In the genomic region with DNA sequence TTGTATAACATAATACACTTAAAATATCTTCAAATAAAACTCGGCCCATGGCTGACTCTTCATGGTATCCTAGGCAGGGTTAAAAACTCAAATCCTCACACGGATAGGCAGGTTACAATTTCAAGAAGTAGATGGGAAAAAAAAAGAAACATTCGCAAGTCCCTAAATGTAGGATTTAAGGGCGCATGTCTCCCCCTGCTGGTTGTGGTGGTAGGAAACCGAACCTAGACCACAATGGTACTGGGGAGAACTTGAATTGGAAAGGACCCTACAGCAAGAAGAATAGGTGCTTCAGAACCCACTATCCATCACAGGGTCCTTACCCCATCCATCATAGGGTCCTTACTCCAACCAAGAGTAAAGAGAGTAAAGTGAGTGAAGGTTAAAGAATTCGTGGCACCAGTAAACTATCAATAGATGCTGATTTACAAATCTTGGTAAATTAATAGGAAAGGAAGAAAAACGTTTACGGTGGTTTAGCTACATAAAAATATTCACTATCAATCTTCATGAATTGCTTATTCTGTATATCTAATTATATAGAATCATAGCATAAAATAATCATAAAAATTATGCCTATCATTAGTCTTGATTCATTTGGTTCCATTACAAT, we compare ENCODE assay signal across 8 cellular contexts. TPM values are rescaled to one million over a fixed set of nuclear protein-coding genes. Genes with fewer than 3 reads are reported as not detected.
DNase-seq lines count a peak whose midpoint lies in the region; ATAC-seq and TF ChIP-seq lines count a peak whose summit lies in the region.

No MANE protein-coding gene starts in this region.

- ATAC-seq in activated CD8-positive, alpha-beta T cell treated with anti-CD3 and anti-CD28 coated beads for 36 hours: no peak
- ATAC-seq in HG02884 (IDR thresholded peaks at IDR 0.05; ENCODE audit: unreplicated experiment): no peak

- peaks cover 6% of the 10 kb centered on the region for H3K36me3 Mint-ChIP-seq in activated CD8-positive, alpha-beta T cell treated with anti-CD3 and anti-CD28 coated beads for 36 hours (ENCODE audit: low read depth)

- no peak overlapping the region for H2BK15ac ChIP-seq in mesendoderm (replicated peaks; ENCODE audit: low read depth)

- H3K36me3 ChIP-seq in effector memory CD4-positive, alpha-beta T cell (ENCODE audit: control insufficient read depth, insufficient read depth, low read length): no peaks in the 10 kb centered on the region
- no peaks in the 10 kb centered on the region for H3K36me3 ChIP-seq in mesendoderm (ENCODE audit: control insufficient read depth, insufficient read depth, low read length)

- TF ChIP-seq CTCF in HFF-Myc (IDR thresholded peaks at IDR 0.05; ENCODE audit: low read depth, low read length, missing control alignments): peak; percentile 91
- peak; percentile 84 for TF ChIP-seq CTCF in activated CD8-positive, alpha-beta T cell treated with anti-CD3 and anti-CD28 coated beads for 36 hours (IDR thresholded peaks at IDR 0.05)

- H3K27me3 Mint-ChIP-seq in activated CD8-positive, alpha-beta T cell treated with anti-CD3 and anti-CD28 coated beads for 36 hours: no peaks in the 10 kb centered on the region

- POLR2A ChIA-PET in activated CD8-positive, alpha-beta T cell treated with anti-CD3 and anti-CD28 coated beads for 36 hours (lab: Charles Lee): interaction anchor here (0.7 kb wide), 1 partner anchor 21 kb away, joined by 3 read pairs; no protein-coding TSS in a partner anchor

- peaks cover 9% of the 10 kb centered on the region for H3K79me1 ChIP-seq in mesendoderm (ENCODE audit: low read length)

- H3K79me2 ChIP-seq in mesendoderm (ENCODE audit: control insufficient read depth, insufficient read depth, low read length): peaks cover 11% of the 10 kb centered on the region

- H3K27ac ChIP-seq in effector memory CD4-positive, alpha-beta T cell (ENCODE audit: insufficient read depth, low read length, poor library complexity, severe bottlenecking): no peak overlapping the region
- no peak overlapping the region for H3K27ac ChIP-seq in mesendoderm (ENCODE audit: low read depth, low read length)

- H2BK5ac ChIP-seq in mesendoderm (ENCODE audit: low read length): no peak overlapping the region

- 100% methylated on average over 1 of the region's 8 CpGs for WGBS in mesendoderm (ENCODE audit: extremely low coverage, insufficient coverage, low lambda C conversion rate)

- H3K27ac Mint-ChIP-seq in activated CD8-positive, alpha-beta T cell treated with anti-CD3 and anti-CD28 coated beads for 36 hours: no peak overlapping the region

- CTCF ChIA-PET in activated CD8-positive, alpha-beta T cell treated with anti-CD3 and anti-CD28 coated beads for 36 hours (lab: Charles Lee): interaction anchor here (0.6 to 11.1 kb wide), 27 partner anchors 11 to 373 kb away, joined by 3 to 111 read pairs (median 4); no protein-coding TSS in a partner anchor

- H2BK120ac ChIP-seq in mesendoderm (ENCODE audit: low read depth, low read length): no peak overlapping the region

- peaks cover 11% of the 10 kb centered on the region for H3K9me3 Mint-ChIP-seq in activated CD8-positive, alpha-beta T cell treated with anti-CD3 and anti-CD28 coated beads for 36 hours

- peaks cover 14% of the 10 kb centered on the region for H3K4me1 ChIP-seq in effector memory CD4-positive, alpha-beta T cell (ENCODE audit: control insufficient read depth, insufficient read depth, low read length, poor library complexity, severe bottlenecking)
- H3K4me1 ChIP-seq in mesendoderm (ENCODE audit: control insufficient read depth, low read depth, low read length): peaks cover 9% of the 10 kb centered on the region

- no peaks in the 10 kb centered on the region for H3K9me3 ChIP-seq in effector memory CD4-positive, alpha-beta T cell (ENCODE audit: control insufficient read depth, low read length)

- no peak overlapping the region for H3K56ac ChIP-seq in mesendoderm (ENCODE audit: low read length)

- intact Hi-C loops in activated CD8-positive, alpha-beta T cell treated with anti-CD3 and anti-CD28 coated beads for 36 hours (cut with micrococcal nuclease): no loop called here

- no peak overlapping the region for H3K23ac ChIP-seq in mesendoderm (ENCODE audit: low read length)

- no peak overlapping the region for H3K4ac ChIP-seq in mesendoderm (ENCODE audit: low read depth, low read length)

- no peak overlapping the region for H3K4me3 Mint-ChIP-seq in activated CD8-positive, alpha-beta T cell treated with anti-CD3 and anti-CD28 coated beads for 36 hours

- no peak overlapping the region for H3K9ac ChIP-seq in mesendoderm (ENCODE audit: low read length)

- peaks cover 30% of the 10 kb centered on the region for H3K4me1 Mint-ChIP-seq in activated CD8-positive, alpha-beta T cell treated with anti-CD3 and anti-CD28 coated beads for 36 hours (ENCODE audit: low read depth)

- no peak overlapping the region for H2AK5ac ChIP-seq in mesendoderm (ENCODE audit: low read length)

- no peak overlapping the region for H3K18ac ChIP-seq in mesendoderm (ENCODE audit: low read length)

- DNase-seq in Ammon's horn (ENCODE audit: low spot score) (peak; percentile 90), HFF-Myc (ENCODE audit: extremely low read depth, low read depth) (peak; percentile 61), NCI-H748 treated with DMSO at 0.1 percent for 48 hours (lab: John Stamatoyannopoulos, UW) (peak; percentile 82), mesendoderm (peak; percentile 93)
- peak; percentile 88 for DNase-seq in activated CD8-positive, alpha-beta T cell treated with anti-CD3 and anti-CD28 coated beads for 36 hours
- DNase-seq in effector memory CD4-positive, alpha-beta T cell: peak; percentile 42 to 63 (median 57)
- peak; percentile 47 to 56 for DNase-seq in stimulated activated CD8-positive, alpha-beta memory T cell treated with anti-CD3 and anti-CD28 coated beads, Interleukin-4, amount 100 ng/mL, for 1 hour (ENCODE audit: low read depth in 2 of 2, low spot score in 1 of 2)

- H4K8ac ChIP-seq in mesendoderm (ENCODE audit: low read depth, low read length): no peak overlapping the region

- no peak overlapping the region for H4K5ac ChIP-seq in mesendoderm (ENCODE audit: low read length)

- no peak overlapping the region for H3K4me2 ChIP-seq in mesendoderm (ENCODE audit: low read length)

- no peaks in the 10 kb centered on the region for H3K27me3 ChIP-seq in effector memory CD4-positive, alpha-beta T cell (replicated peaks; ENCODE audit: control insufficient read depth, insufficient read depth, low read length, poor library complexity, severe bottlenecking)
- H3K27me3 ChIP-seq in mesendoderm (ENCODE audit: insufficient read depth, low read length, poor library complexity): no peaks in the 10 kb centered on the region

- no peak overlapping the region for H3K4me3 ChIP-seq in HFF-Myc (replicated peaks; ENCODE audit: low read depth, low read length)
- no peak overlapping the region for H3K4me3 ChIP-seq in effector memory CD4-positive, alpha-beta T cell (ENCODE audit: insufficient read depth, low read depth, low read length, poor library complexity, severe bottlenecking)
- no peak overlapping the region for H3K4me3 ChIP-seq in mesendoderm (ENCODE audit: low read length)

RNA-seq across cellular contexts. Expression of a gene that starts 3.3 kb away (rescaled TPM):
- total RNA-seq in activated CD8-positive, alpha-beta T cell treated with anti-CD3 and anti-CD28 coated beads for 36 hours: 1 to 10 TPM; 8.8 to 9.6 TPM
- polyA plus RNA-seq in mesendoderm (2013, experiment 1 of 2): 12.6 TPM
- 13.2 TPM for polyA plus RNA-seq in mesendoderm (2013, experiment 2 of 2)

RNA-seq across cellular contexts. Expression of a gene that starts 46.8 kb away (rescaled TPM):
- not detected for total RNA-seq in activated CD8-positive, alpha-beta T cell treated with anti-CD3 and anti-CD28 coated beads for 36 hours
- polyA plus RNA-seq in mesendoderm (2013, experiment 1 of 2): 9.1 TPM
- 10.0 TPM for polyA plus RNA-seq in mesendoderm (2013, experiment 2 of 2)
